In the genomic region with DNA sequence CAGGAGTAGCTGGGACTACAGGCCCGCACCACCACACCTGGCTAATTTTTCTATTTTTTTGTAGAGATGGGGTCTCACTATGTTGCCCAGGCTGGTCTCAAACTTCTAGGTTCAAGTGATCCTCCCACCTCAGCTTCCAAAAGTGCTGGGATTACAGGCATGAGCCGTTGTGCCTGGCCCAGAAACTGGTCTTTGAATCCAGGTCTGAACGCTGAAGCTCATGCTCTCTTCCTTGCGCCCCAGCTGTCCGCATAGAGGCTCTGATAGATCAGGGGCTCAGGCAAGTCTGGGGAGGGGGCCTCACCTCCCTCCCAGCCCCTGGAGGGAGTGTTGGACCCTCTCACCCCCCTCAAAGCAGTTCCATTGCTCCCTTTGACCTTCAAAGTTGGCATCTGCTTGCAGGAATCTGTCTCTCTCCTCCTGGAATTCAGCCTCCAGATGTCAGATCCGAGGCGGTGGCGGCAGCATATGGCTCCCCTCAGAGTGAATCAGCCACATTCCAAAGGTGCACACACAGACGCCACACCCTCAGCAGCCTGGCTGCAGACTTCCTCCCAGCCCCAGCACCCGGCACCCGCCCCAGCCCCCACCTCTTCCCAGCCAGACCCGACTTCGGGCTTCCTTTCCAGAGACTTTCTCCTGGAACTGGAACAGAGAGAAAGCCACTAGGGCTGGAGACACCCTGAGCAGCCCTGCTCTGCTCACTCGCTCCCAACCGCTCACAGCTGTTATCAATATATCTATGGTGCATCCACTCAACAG, we compare ENCODE assay signal across 9 cellular contexts. TPM values are rescaled to one million over a fixed set of nuclear protein-coding genes. Genes with fewer than 3 reads are reported as not detected.
A peak's percentile ranks its signal among the peaks of the same experiment; 100 is the strongest.
DNase-seq lines count a peak whose midpoint lies in the region; ATAC-seq and TF ChIP-seq lines count a peak whose summit lies in the region.
"Had no signal": no experiment of that assay in that cellular context is flagged by ENCODE, and none has a peak within 500 bp of the region (broad histone marks: within the 10 kb centered on the region; RNA-seq: fewer than 3 reads in every experiment).

No MANE protein-coding gene starts in this region.

- H3K4me1 ChIP-seq in HUES6 (ENCODE audit: control insufficient read depth, insufficient read depth, low read length) (peaks cover 28% of the 10 kb centered on the region), mammary epithelial cell (ENCODE audit: insufficient read depth, low read length) (peaks cover 30% of the 10 kb centered on the region)

- no peaks in the 10 kb centered on the region for H3K9me3 Mint-ChIP-seq in type B pancreatic cell
- H3K9me3 Mint-ChIP-seq: activated naive CD8-positive, alpha-beta T cell treated with anti-CD3 and anti-CD28 coated beads, Interleukin-2, amount 50 U/mL, for 24 hours had no signal

- H3K27me3 ChIP-seq in HUES6 (ENCODE audit: control insufficient read depth, insufficient read depth, low read length) = no peaks in the 10 kb centered on the region
- no peaks in the 10 kb centered on the region for H3K27me3 ChIP-seq in mammary epithelial cell (ENCODE audit: insufficient read depth, low read length)

- H3K79me2 ChIP-seq in mammary epithelial cell (ENCODE audit: insufficient read depth, low read length) = no peaks in the 10 kb centered on the region

- peak overlapping the region; percentile 61 for H3K4me3 Mint-ChIP-seq in type B pancreatic cell
- H3K4me3 Mint-ChIP-seq: activated naive CD8-positive, alpha-beta T cell treated with anti-CD3 and anti-CD28 coated beads, Interleukin-2, amount 50 U/mL, for 24 hours had no signal

- no peaks in the 10 kb centered on the region for H3K27me3 Mint-ChIP-seq in type B pancreatic cell
- H3K27me3 Mint-ChIP-seq: activated naive CD8-positive, alpha-beta T cell treated with anti-CD3 and anti-CD28 coated beads, Interleukin-2, amount 50 U/mL, for 24 hours had no signal

- DNase-seq in mammary epithelial cell = peak; percentile 88
- DNase-seq in kidney tubule cell (ENCODE audit: low spot score) = peak; percentile 94
- DNase-seq in type B pancreatic cell (ENCODE audit: extremely low spot score, unreplicated experiment) = peak; percentile 77
- no peak for DNase-seq in SKM-1 treated with dmso at 0.1 percent for 144 hours (lab: John Stamatoyannopoulos, UW; ENCODE audit: unreplicated experiment)
- no peak for DNase-seq in NCI-H187 (lab: John Stamatoyannopoulos, UW)
- no peak for DNase-seq in C1 segment of cervical spinal cord (lab: John Stamatoyannopoulos, UW)
- DNase-seq: activated naive CD8-positive, alpha-beta T cell treated with anti-CD3 and anti-CD28 coated beads, Interleukin-2, amount 50 U/mL, for 24 hours had no signal

- no peaks in the 10 kb centered on the region for H4K20me1 ChIP-seq in mammary epithelial cell (ENCODE audit: insufficient read depth, low read length)

- dilution Hi-C loops in mammary epithelial cell (cut with HindIII; ENCODE audit: low sequenced_read_pairs) = loop anchor here (10.0 kb wide), 2 partner anchors 76 to 164 kb away; partner anchors contain the start of gene VASN

- H3K9ac ChIP-seq in HUES6 (ENCODE audit: low read length) (peak overlapping the region; percentile 78), mammary epithelial cell (ENCODE audit: insufficient read depth, low read length) (peak overlapping the region; percentile 12)

- H3K4me2 ChIP-seq in mammary epithelial cell (ENCODE audit: insufficient read depth, low read depth, low read length) = peak overlapping the region; percentile 48

- TF ChIP-seq CTCF in mammary epithelial cell (conservative IDR thresholded peaks at IDR 0.05 in 1 of 2, IDR thresholded peaks at IDR 0.05 in 1 of 2; ENCODE audit: extremely low read depth in 1 of 2, insufficient read depth in 1 of 2, low read depth in 1 of 2, low read length in 2 of 2) = peak in 1 of 2 donors; percentile 10
- no peak for TF ChIP-seq CTCF in type B pancreatic cell (conservative IDR thresholded peaks at IDR 0.05)

- BruUV-seq in mammary epithelial cell (replicated peaks; lab: Mats Ljungman, UMichigan) = TSS peak; percentile 50

- no peaks in the 10 kb centered on the region for H3K9me3 ChIP-seq in HUES6 (ENCODE audit: control insufficient read depth, insufficient read depth, low read depth, low read length)
- no peaks in the 10 kb centered on the region for H3K9me3 ChIP-seq in mammary epithelial cell (replicated peaks; ENCODE audit: insufficient read depth, low read length)

- peak overlapping the region; percentile 84; the same call in 1 of the 2 replicates for H3K27ac ChIP-seq in HUES6 (ENCODE audit: low read depth, low read length)
- H3K27ac ChIP-seq in mammary epithelial cell (ENCODE audit: insufficient read depth, low read depth, low read length) = peak overlapping the region; percentile 61

- peaks cover 18% of the 10 kb centered on the region for H3K4me1 Mint-ChIP-seq in type B pancreatic cell (ENCODE audit: unreplicated experiment)
- H3K4me1 Mint-ChIP-seq: activated naive CD8-positive, alpha-beta T cell treated with anti-CD3 and anti-CD28 coated beads, Interleukin-2, amount 50 U/mL, for 24 hours had no signal

- WGBS in mammary epithelial cell (ENCODE audit: low coverage, missing lambda C conversion rate) = 28% methylated on average over 8 of the region's 15 CpGs

- intact Hi-C loops in mammary epithelial cell (cut with micrococcal nuclease) = loop anchor here (1.0 kb wide), 2 partner anchors 8 to 9 kb away; no protein-coding TSS in a partner anchor

- CTCF ChIA-PET in mammary epithelial cell (lab: Charles Lee; ENCODE audit: low non-redundant PET) = interaction anchor here (0.6 to 1.0 kb wide), 2 partner anchors 10 to 104 kb away, joined by 3 read pairs; no protein-coding TSS in a partner anchor

- peak overlapping the region; percentile 61 for H2AFZ ChIP-seq in mammary epithelial cell (ENCODE audit: low read depth, low read length)

- H3K36me3 ChIP-seq in HUES6 (ENCODE audit: control insufficient read depth, insufficient read depth, low read length) (peaks cover 16% of the 10 kb centered on the region), mammary epithelial cell (ENCODE audit: insufficient read depth, low read length) (no peaks in the 10 kb centered on the region)

- H3K36me3 Mint-ChIP-seq in type B pancreatic cell = peaks cover 3% of the 10 kb centered on the region

- H3K4me3 ChIP-seq in HUES6 (ENCODE audit: low read depth, low read length) = no peak overlapping the region; the same call in 1 of the 2 replicates
- peak overlapping the region in 1 of 3 experiments; percentile 19 for H3K4me3 ChIP-seq in mammary epithelial cell (replicated peaks in 1 of 3; ENCODE audit: insufficient read depth in 1 of 3, low read depth in 2 of 3, low read length in 3 of 3)

- in situ Hi-C loops in mammary epithelial cell (cut with MboI; ENCODE audit: low sequenced_read_pairs in 2 of 2) = no loop called here

- ATAC-seq in activated CD4-positive, CD25-positive, alpha-beta regulatory T cell treated with anti-CD3 and anti-CD28 coated beads, Interleukin-2, amount 50 U/mL, for 24 hours = no peak
- ATAC-seq: activated naive CD8-positive, alpha-beta T cell treated with anti-CD3 and anti-CD28 coated beads, Interleukin-2, amount 50 U/mL, for 24 hours had no signal

- H3K27ac Mint-ChIP-seq in type B pancreatic cell = peak overlapping the region; percentile 91
- H3K27ac Mint-ChIP-seq: activated naive CD8-positive, alpha-beta T cell treated with anti-CD3 and anti-CD28 coated beads, Interleukin-2, amount 50 U/mL, for 24 hours had no signal

RNA-seq across cellular contexts. Expression of gene GLIS2, which starts 16.9 kb away (rescaled TPM):
- 10 to 100 TPM in 1 of 2 donors, 1 to 10 TPM in 1; 3.3 to 13.5 TPM for total RNA-seq in mammary epithelial cell
- 3.6 TPM for polyA plus RNA-seq in mammary epithelial cell
- 10.4 TPM for polyA minus RNA-seq in mammary epithelial cell
- total RNA-seq in type B pancreatic cell (ENCODE audit: low replicate concordance) = 13.1 and 23.0 TPM in 2 replicates

RNA-seq across cellular contexts. Expression of gene TFAP4, which starts 26.1 kb away (rescaled TPM):
- total RNA-seq in mammary epithelial cell = 10 to 100 TPM in 1 of 2 donors, 1 to 10 TPM in 1; 3.3 to 13.0 TPM
- polyA plus RNA-seq in mammary epithelial cell = 9.5 TPM
- 6.4 TPM for polyA minus RNA-seq in mammary epithelial cell
- total RNA-seq in type B pancreatic cell (ENCODE audit: low replicate concordance) = 11.8 and 27.0 TPM in 2 replicates

RNA-seq across cellular contexts. Expression of gene PAM16, which starts 52.2 kb away (rescaled TPM):
- total RNA-seq in mammary epithelial cell = 10 to 100 TPM; 20.3 to 62.1 TPM
- 41.2 TPM for polyA plus RNA-seq in mammary epithelial cell
- 3.8 TPM for polyA minus RNA-seq in mammary epithelial cell
- 30.5 and 39.3 TPM in 2 replicates for total RNA-seq in type B pancreatic cell (ENCODE audit: low replicate concordance)

RNA-seq across cellular contexts. Expression of gene SRL, which starts 57.1 kb away (rescaled TPM):
- total RNA-seq in mammary epithelial cell (under 1 TPM in 1 of 2 donors, not detected in 1; under 0.01 TPM), type B pancreatic cell (ENCODE audit: low replicate concordance) (1.2 TPM in 1 of 2 replicates, not detected in the other)
- polyA plus RNA-seq in mammary epithelial cell = not detected
- not detected for polyA minus RNA-seq in mammary epithelial cell

Comparison
In these comparisons a context has a peak if more than half of its experiments do, and no peak if none do; other contexts are left out.
1. DNase-seq: peak in mammary epithelial cell (single experiment), kidney tubule cell (single experiment) and type B pancreatic cell (single experiment); none in SKM-1 treated with dmso at 0.1 percent for 144 hours (single experiment), NCI-H187 (0 of 2) and C1 segment of cervical spinal cord (0 of 14).